ENCODE assay signal across 28 cellular contexts in genomic region chr17:32946375-32947135, GRCh38. TPM values are rescaled to one million over a fixed set of nuclear protein-coding genes. Genes with fewer than 3 reads are reported as not detected.
"Had no signal": no experiment of that assay in that cellular context is flagged by ENCODE, and none has a peak within 500 bp of the region (broad histone marks: within the 10 kb centered on the region; RNA-seq: fewer than 3 reads in every experiment).

No MANE protein-coding gene starts in this region.

- H3K27me3 ChIP-seq: colonic mucosa, esophagus squamous epithelium, neural progenitor cell, tibial nerve had no signal

- H3K4me2 ChIP-seq: neural progenitor cell had no signal

- FAIRE-seq: endometrium had no signal

- H3K4me1 ChIP-seq: colonic mucosa, neural progenitor cell had no signal

- H3K4me3 ChIP-seq: colonic mucosa, esophagus squamous epithelium, heart right ventricle, neural progenitor cell, tibial nerve had no signal

- H2AFZ ChIP-seq: neural progenitor cell had no signal

- H3K9me3 ChIP-seq: colonic mucosa, esophagus squamous epithelium, tibial nerve had no signal

- ATAC-seq: activated CD4-positive, alpha-beta T cell treated with anti-CD3 and anti-CD28 coated beads for 36 hours; activated CD8-positive, alpha-beta memory T cell treated with anti-CD3 and anti-CD28 coated beads, Interleukin-2, amount 10 ng/mL, durations not matched to agents 7 days and 5 days; activated CD8-positive, alpha-beta T cell treated with anti-CD3 and anti-CD28 coated beads, Interleukin-2, amount 10 ng/mL, durations not matched to agents 7 days and 5 days; activated naive CD8-positive, alpha-beta T cell treated with anti-CD3 and anti-CD28 coated beads, Interleukin-2, amount 50 U/mL, for 24 hours; heart right ventricle; natural killer cell; right cardiac atrium had no signal

- H3K27ac ChIP-seq: colonic mucosa, epithelial cell of prostate, esophagus squamous epithelium, heart right ventricle, neural progenitor cell, tibial nerve had no signal

- H3K9ac ChIP-seq: neural progenitor cell had no signal

- H3K36me3 ChIP-seq: colonic mucosa, neural progenitor cell had no signal

- DNase-seq: activated CD4-positive, alpha-beta T cell treated with anti-CD3 and anti-CD28 coated beads for 36 hours; activated CD4-positive, CD25-positive, alpha-beta regulatory T cell; activated CD8-positive, alpha-beta memory T cell treated with anti-CD3 and anti-CD28 coated beads, Interleukin-2, amount 10 ng/mL, durations not matched to agents 7 days and 5 days; activated CD8-positive, alpha-beta T cell treated with anti-CD3 and anti-CD28 coated beads, Interleukin-2, amount 10 ng/mL, durations not matched to agents 7 days and 5 days; activated naive CD8-positive, alpha-beta T cell treated with anti-CD3 and anti-CD28 coated beads, Interleukin-2, amount 50 U/mL, for 24 hours; activated T-cell treated with anti-CD3 and anti-CD28 coated beads, Interleukin-2, amount 50 U/mL, for 48 hours; colonic mucosa; effector CD8-positive, alpha-beta T cell; esophagus squamous epithelium; foreskin melanocyte; heart right ventricle; midbrain; natural killer cell; occipital lobe; right cardiac atrium; stimulated activated CD4-positive, alpha-beta T cell treated with anti-CD3 and anti-CD28 coated beads, Interleukin-2, amount 100 ng/mL, for 48 hours; stimulated activated naive CD4-positive, alpha-beta T cell treated with Interleukin-2 at 50 U/mL for 16 hours; T-helper 2 cell had no signal

RNA-seq across cellular contexts. Expression of gene TMEM98, which starts 18.6 kb away (rescaled TPM):
- total RNA-seq: activated CD8-positive, alpha-beta T cell treated with anti-CD3 and anti-CD28 coated beads, Interleukin-2, amount 10 ng/mL, durations not matched to agents 7 days and 5 days; natural killer cell had no signal

RNA-seq across cellular contexts. Expression of gene SPACA3, which starts 45.1 kb away (rescaled TPM):
- total RNA-seq: activated CD4-positive, alpha-beta T cell treated with anti-CD3 and anti-CD28 coated beads for 36 hours; activated CD8-positive, alpha-beta memory T cell treated with anti-CD3 and anti-CD28 coated beads, Interleukin-2, amount 10 ng/mL, durations not matched to agents 7 days and 5 days; activated CD8-positive, alpha-beta T cell treated with anti-CD3 and anti-CD28 coated beads, Interleukin-2, amount 10 ng/mL, durations not matched to agents 7 days and 5 days; activated T-helper 2 cell treated with anti-CD3 and anti-CD28 coated beads, Interferon-gamma antibody, Interleukin-2, Interleukin-4, amounts not matched to agents 10 μg/mL and 5 μg/mL and 100 μg/mL, durations not matched to agents 14 hours and 24 hours and 36 hours; dermis microvascular lymphatic vessel endothelial cell; esophagus squamous epithelium; glomerular endothelial cell; heart right ventricle; lower leg skin; natural killer cell; occipital lobe; right cardiac atrium; temporal lobe; tibial nerve; ureter had no signal
- polyA plus RNA-seq: heart right ventricle, right cardiac atrium had no signal
